In the genomic region with DNA sequence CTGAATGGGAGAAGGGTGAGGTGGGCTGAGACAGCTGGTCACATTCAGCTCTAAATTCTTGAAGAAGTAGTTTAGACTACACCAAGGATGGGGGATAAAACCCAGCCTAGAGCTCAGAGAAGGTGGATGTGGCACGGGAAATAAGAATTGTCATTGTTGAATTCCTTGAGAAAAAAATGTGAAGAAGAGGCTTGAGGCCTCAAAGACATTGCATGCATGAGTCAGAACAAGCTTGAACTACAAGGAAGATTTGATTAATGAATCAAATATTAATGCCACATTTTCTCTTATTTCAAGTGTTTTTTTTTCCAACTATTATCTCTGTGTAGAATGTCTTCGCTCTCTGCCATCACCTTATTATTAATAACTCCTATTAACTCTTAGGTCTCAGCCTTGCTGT, we compare ENCODE assay signal across 22 cellular contexts. TPM values are rescaled to one million over a fixed set of nuclear protein-coding genes. Genes with fewer than 3 reads are reported as not detected.
DNase-seq lines count a peak whose midpoint lies in the region; TF ChIP-seq lines count a peak whose summit lies in the region.
"Had no signal": no experiment of that assay in that cellular context is flagged by ENCODE, and none has a peak within 500 bp of the region (broad histone marks: within the 10 kb centered on the region; RNA-seq: fewer than 3 reads in every experiment).

No MANE protein-coding gene starts in this region.

- TF ChIP-seq CTCF in AG10803 (conservative IDR thresholded peaks at IDR 0.05; ENCODE audit: low read length) = no peak
- no peak for TF ChIP-seq CTCF in HFFc6 (IDR thresholded peaks at IDR 0.05)
- TF ChIP-seq CTCF in mammary epithelial cell (conservative IDR thresholded peaks at IDR 0.05 in 1 of 2, IDR thresholded peaks at IDR 0.05 in 1 of 2; ENCODE audit: extremely low read depth in 1 of 2, insufficient read depth in 1 of 2, low read depth in 1 of 2, low read length in 2 of 2) = no peak
- no peak for TF ChIP-seq CTCF in endothelial cell (IDR thresholded peaks at IDR 0.05; ENCODE audit: unreplicated experiment)

- H3K79me2 ChIP-seq in mammary epithelial cell (ENCODE audit: insufficient read depth, low read length) = no peaks in the 10 kb centered on the region

- H2AFZ ChIP-seq in mammary epithelial cell (ENCODE audit: low read depth, low read length) = peak overlapping the region; percentile 40
- H2AFZ ChIP-seq: neural progenitor cell had no signal

- H3K27ac Mint-ChIP-seq in HFFc6 (peak overlapping the region; percentile 76), endothelial cell (ENCODE audit: unreplicated experiment) (no peak overlapping the region)
- H3K27ac Mint-ChIP-seq: activated naive CD8-positive, alpha-beta T cell treated with anti-CD3 and anti-CD28 coated beads, Interleukin-2, amount 10 ng/mL, durations not matched to agents 7 days and 5 days; neural progenitor cell; T-helper 17 cell had no signal

- no peaks in the 10 kb centered on the region for H3K36me3 Mint-ChIP-seq in HFFc6 (ENCODE audit: low read depth)
- no peaks in the 10 kb centered on the region for H3K36me3 Mint-ChIP-seq in endothelial cell (ENCODE audit: low read depth, unreplicated experiment)
- H3K36me3 Mint-ChIP-seq: activated naive CD8-positive, alpha-beta T cell treated with anti-CD3 and anti-CD28 coated beads, Interleukin-2, amount 10 ng/mL, durations not matched to agents 7 days and 5 days; neural progenitor cell had no signal

- dilution Hi-C loops in mammary epithelial cell (cut with HindIII; ENCODE audit: low sequenced_read_pairs) = loop anchor here (5.0 kb wide), 2 partner anchors 73 to 108 kb away; partner anchors contain the start of gene BACH1

- no peak overlapping the region for H3K4me2 ChIP-seq in mammary epithelial cell (ENCODE audit: insufficient read depth, low read depth, low read length)
- H3K4me2 ChIP-seq: neural progenitor cell had no signal

- no peaks in the 10 kb centered on the region for H3K36me3 ChIP-seq in mammary epithelial cell (ENCODE audit: insufficient read depth, low read length)
- H3K36me3 ChIP-seq: left lung, neural progenitor cell, stomach had no signal

- BruUV-seq in mammary epithelial cell (replicated peaks; lab: Mats Ljungman, UMichigan) = no TSS peak

- H3K4me3 Mint-ChIP-seq in HFFc6 (no peak overlapping the region), endothelial cell (ENCODE audit: unreplicated experiment) (no peak overlapping the region)
- H3K4me3 Mint-ChIP-seq: activated naive CD8-positive, alpha-beta T cell treated with anti-CD3 and anti-CD28 coated beads, Interleukin-2, amount 10 ng/mL, durations not matched to agents 7 days and 5 days; activated T-cell treated with anti-CD3 and anti-CD28 coated beads, Interleukin-2, amount 50 U/mL, for 4 hours; neural progenitor cell; T-helper 17 cell had no signal

- DNase-seq in AG10803 (ENCODE audit: low read depth) (peak; percentile 60), HFFc6 (peak; percentile 30), mammary epithelial cell (no peak), iris pigment epithelial cell (ENCODE audit: low read depth) (peak; percentile 72), head of caudate nucleus (no peak), endothelial cell (ENCODE audit: low spot score) (no peak), Ammon's horn (ENCODE audit: low spot score) (no peak), NCI-H524 treated with DMSO at 0.1 percent for 48 hours (lab: John Stamatoyannopoulos, UW) (no peak)
- DNase-seq: activated CD4-positive, alpha-beta T cell treated with anti-CD3 and anti-CD28 coated beads, Interleukin-2, amount 50 U/mL, for 1 hour; activated CD4-positive, CD25-positive, alpha-beta regulatory T cell; activated gamma-delta T cell treated with Interleukin-2 at 50 U/mL for 16 hours; activated naive CD8-positive, alpha-beta T cell treated with anti-CD3 and anti-CD28 coated beads, Interleukin-2, amount 10 ng/mL, durations not matched to agents 7 days and 5 days; activated T-cell treated with anti-CD3 and anti-CD28 coated beads, Interleukin-2, amount 50 U/mL, for 4 hours; left lung; mesendoderm; NCI-H1048; NCI-H1694; posterior cingulate gyrus; right cardiac atrium; stomach; T-helper 17 cell had no signal

- H3K9me3 Mint-ChIP-seq in HFFc6 = no peaks in the 10 kb centered on the region
- no peaks in the 10 kb centered on the region for H3K9me3 Mint-ChIP-seq in endothelial cell (ENCODE audit: unreplicated experiment)
- H3K9me3 Mint-ChIP-seq: activated naive CD8-positive, alpha-beta T cell treated with anti-CD3 and anti-CD28 coated beads, Interleukin-2, amount 10 ng/mL, durations not matched to agents 7 days and 5 days; activated T-cell treated with anti-CD3 and anti-CD28 coated beads, Interleukin-2, amount 50 U/mL, for 4 hours; neural progenitor cell had no signal

- H3K4me3 ChIP-seq in AG10803 (ENCODE audit: low read length) = no peak overlapping the region
- no peak overlapping the region for H3K4me3 ChIP-seq in mammary epithelial cell (replicated peaks in 1 of 3; ENCODE audit: insufficient read depth in 1 of 3, low read depth in 2 of 3, low read length in 3 of 3)
- H3K4me3 ChIP-seq: left lung, neural progenitor cell, stomach had no signal

- intact Hi-C loops in mammary epithelial cell (cut with micrococcal nuclease) (loop anchor here (5.0 kb wide), 1 partner anchor 73 kb away; no protein-coding TSS in a partner anchor), head of caudate nucleus (cut with DNase I) (no loop called here)

- CTCF ChIA-PET in mammary epithelial cell (lab: Charles Lee; ENCODE audit: low non-redundant PET) = no interaction called here

- no peaks in the 10 kb centered on the region for H4K20me1 ChIP-seq in mammary epithelial cell (ENCODE audit: insufficient read depth, low read length)

- 55% methylated on average over 2 of the region's 2 CpGs for WGBS in mammary epithelial cell (ENCODE audit: low coverage, missing lambda C conversion rate)

- H3K4me1 ChIP-seq in mammary epithelial cell (ENCODE audit: insufficient read depth, low read length) = peaks cover 37% of the 10 kb centered on the region
- H3K4me1 ChIP-seq: neural progenitor cell had no signal

- H3K27ac ChIP-seq in mammary epithelial cell (ENCODE audit: insufficient read depth, low read depth, low read length) = no peak overlapping the region
- H3K27ac ChIP-seq: left lung, neural progenitor cell, stomach had no signal

- H3K27me3 Mint-ChIP-seq in HFFc6 (ENCODE audit: insufficient read depth) (no peaks in the 10 kb centered on the region; the same call in 1 of the 2 replicates), endothelial cell (ENCODE audit: unreplicated experiment) (peaks cover 1% of the 10 kb centered on the region)
- H3K27me3 Mint-ChIP-seq: activated naive CD8-positive, alpha-beta T cell treated with anti-CD3 and anti-CD28 coated beads, Interleukin-2, amount 10 ng/mL, durations not matched to agents 7 days and 5 days; T-helper 17 cell had no signal

- in situ Hi-C loops in mammary epithelial cell (cut with MboI; ENCODE audit: low sequenced_read_pairs in 2 of 2) = no loop called here

- peaks cover 84% of the 10 kb centered on the region for H3K4me1 Mint-ChIP-seq in HFFc6 (ENCODE audit: low read depth)
- no peaks in the 10 kb centered on the region for H3K4me1 Mint-ChIP-seq in endothelial cell (ENCODE audit: unreplicated experiment)
- H3K4me1 Mint-ChIP-seq: neural progenitor cell, T-helper 17 cell had no signal

- no peaks in the 10 kb centered on the region for H3K9me3 ChIP-seq in mammary epithelial cell (replicated peaks; ENCODE audit: insufficient read depth, low read length)
- H3K9me3 ChIP-seq: left lung, stomach had no signal

- H3K9ac ChIP-seq in mammary epithelial cell (ENCODE audit: insufficient read depth, low read length) = no peak overlapping the region
- H3K9ac ChIP-seq: neural progenitor cell had no signal

- H3K27me3 ChIP-seq in mammary epithelial cell (ENCODE audit: insufficient read depth, low read length) = no peaks in the 10 kb centered on the region
- H3K27me3 ChIP-seq: left lung, neural progenitor cell had no signal

RNA-seq across cellular contexts. Expression of gene MAP3K7CL, which starts 58.9 kb away (rescaled TPM):
- total RNA-seq in HFFc6 (2021; fragmentation: NEBNext Ultra II Directional; extraction: Animal tissue kit (Norgen Biotek cat#: 25700)) = 10 to 100 TPM in 1 of 6 experiments, 1 to 10 TPM in 5; 6.2 to 11.4 (median 7.6) TPM
- total RNA-seq in mammary epithelial cell = 1 to 10 TPM; 6.0 to 7.7 TPM
- 6.2 TPM for polyA plus RNA-seq in mammary epithelial cell
- polyA minus RNA-seq in mammary epithelial cell = not detected
- total RNA-seq in endothelial cell (ENCODE audit: unreplicated experiment) = 1.0 TPM

Comparison
In these comparisons a context has a peak if more than half of its experiments do, and no peak if none do; other contexts are left out.
1. DNase-seq: peak in AG10803 (single experiment), HFFc6 (single experiment) and iris pigment epithelial cell (single experiment); none in mammary epithelial cell (single experiment), head of caudate nucleus (0 of 42), endothelial cell (single experiment), Ammon's horn (single experiment) and NCI-H524 treated with DMSO at 0.1 percent for 48 hours (single experiment).